1 cellular context compared by ENCODE assay signal in the genomic region with DNA sequence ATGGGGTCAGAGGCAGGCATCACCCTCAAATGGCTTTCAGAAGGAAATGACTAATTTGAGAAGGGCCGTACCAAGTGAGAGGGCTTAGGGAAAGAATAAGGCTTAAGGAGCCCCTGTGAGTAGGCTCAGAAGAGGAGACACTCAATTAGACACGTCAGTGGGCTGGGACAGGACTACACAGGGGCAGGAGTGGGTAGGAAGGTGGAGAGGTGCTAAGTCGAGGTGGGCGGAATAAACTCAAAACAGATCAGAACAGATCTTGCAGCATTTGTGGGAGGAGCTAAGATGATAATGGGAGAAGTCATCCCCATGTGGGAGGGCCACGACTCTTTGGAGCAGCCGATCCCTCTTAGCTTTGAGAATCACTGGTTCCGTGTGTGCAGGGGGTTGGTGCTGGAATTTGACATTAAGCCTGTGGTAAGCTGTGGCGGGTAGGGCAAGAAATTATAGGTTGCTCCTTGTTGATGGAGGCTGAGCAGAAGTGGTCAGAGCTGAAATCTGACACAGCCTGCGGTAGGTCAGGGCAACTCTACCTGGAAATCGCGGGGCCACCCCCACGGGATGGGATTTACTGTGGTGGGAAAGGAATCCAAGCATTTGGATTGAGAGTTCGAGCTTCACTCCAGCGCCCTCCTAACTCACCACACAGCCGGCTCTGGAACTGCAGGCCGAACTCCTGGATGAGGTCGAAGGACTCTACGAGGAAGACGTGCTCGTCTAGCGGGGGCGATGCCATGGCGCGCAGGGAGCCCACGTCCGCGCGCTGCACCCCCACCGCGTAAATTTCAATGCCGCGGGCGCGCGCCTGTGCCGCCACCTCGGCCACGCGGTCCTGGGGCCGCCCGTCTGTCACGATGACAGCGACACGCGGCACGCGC.
TF ChIP-seq lines count a peak whose summit lies in the region.

No MANE protein-coding gene starts in this region.

TF ChIP-seq in IMR-90, 13 proteins besides CTCF, POLR2A, EP300 and RAD21:
- no peak for TF ChIP-seq FOS (IDR thresholded peaks at IDR 0.05; ENCODE audit: low read depth, low read length)
- no peak for TF ChIP-seq CHD1 (IDR thresholded peaks at IDR 0.05; ENCODE audit: low read depth, low read length)
- TF ChIP-seq BHLHE40 (IDR thresholded peaks at IDR 0.05; ENCODE audit: low read depth, low read length): no peak
- TF ChIP-seq SMC3 (IDR thresholded peaks at IDR 0.05; ENCODE audit: low read depth, low read length): no peak
- TF ChIP-seq MXI1 (IDR thresholded peaks at IDR 0.05; ENCODE audit: borderline replicate concordance, low read depth, low read length): no peak
- no peak for TF ChIP-seq RCOR1 (IDR thresholded peaks at IDR 0.05; ENCODE audit: insufficient replicate concordance, low read length)
- TF ChIP-seq, protein P1, sequence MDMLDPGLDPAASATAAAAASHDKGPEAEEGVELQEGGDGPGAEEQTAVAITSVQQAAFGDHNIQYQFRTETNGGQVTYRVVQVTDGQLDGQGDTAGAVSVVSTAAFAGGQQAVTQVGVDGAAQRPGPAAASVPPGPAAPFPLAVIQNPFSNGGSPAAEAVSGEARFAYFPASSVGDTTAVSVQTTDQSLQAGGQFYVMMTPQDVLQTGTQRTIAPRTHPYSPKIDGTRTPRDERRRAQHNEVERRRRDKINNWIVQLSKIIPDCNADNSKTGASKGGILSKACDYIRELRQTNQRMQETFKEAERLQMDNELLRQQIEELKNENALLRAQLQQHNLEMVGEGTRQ (IDR thresholded peaks at IDR 0.05; ENCODE audit: low read depth, low read length): no peak
